Comparison of ENCODE assay signal across 24 cellular contexts in the genomic region with DNA sequence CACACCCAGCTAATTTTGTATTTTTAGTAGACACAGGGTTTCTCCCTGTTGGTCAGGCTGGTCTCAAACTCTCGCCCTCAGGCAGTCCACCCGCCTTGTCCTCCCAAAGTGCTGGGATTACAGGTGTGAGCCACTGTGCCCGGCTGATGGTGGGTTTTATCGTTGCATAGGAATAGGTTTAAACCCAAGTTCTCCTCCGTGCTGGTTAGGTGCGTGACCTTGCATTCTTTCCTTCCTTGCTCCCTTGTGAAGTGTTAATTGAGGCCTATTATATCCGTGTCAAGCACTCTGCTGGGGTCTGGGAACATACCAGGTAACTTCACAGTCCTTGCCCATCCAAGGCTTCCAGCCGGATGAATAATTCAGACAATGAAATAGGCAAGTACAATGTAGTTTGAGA.
"Had no signal": no experiment of that assay in that cellular context is flagged by ENCODE, and none has a peak within 500 bp of the region (broad histone marks: within the 10 kb centered on the region; RNA-seq: fewer than 3 reads in every experiment).

No MANE protein-coding gene starts in this region.

- H3K27ac ChIP-seq: adrenal gland, SJCRH30, WERI-Rb-1 had no signal

- H3K4me3 Mint-ChIP-seq: activated CD8-positive, alpha-beta T cell treated with anti-CD3 and anti-CD28 coated beads for 36 hours; activated naive CD8-positive, alpha-beta T cell treated with anti-CD3 and anti-CD28 coated beads, Interleukin-2, amount 10 ng/mL, durations not matched to agents 7 days and 5 days had no signal

- H3K4me2 ChIP-seq: SK-N-SH had no signal

- H3K9ac ChIP-seq: SK-N-SH had no signal

- H3K4me1 ChIP-seq: adrenal gland had no signal

- H3K27ac Mint-ChIP-seq: activated CD8-positive, alpha-beta T cell treated with anti-CD3 and anti-CD28 coated beads for 36 hours; activated naive CD8-positive, alpha-beta T cell treated with anti-CD3 and anti-CD28 coated beads, Interleukin-2, amount 10 ng/mL, durations not matched to agents 7 days and 5 days had no signal

- H3K36me3 ChIP-seq: adrenal gland, MG63, SJCRH30, WERI-Rb-1 had no signal

- H3K9me3 Mint-ChIP-seq: activated CD8-positive, alpha-beta T cell treated with anti-CD3 and anti-CD28 coated beads for 36 hours had no signal

- DNase-seq: activated CD4-positive, alpha-beta T cell treated with anti-CD3 and anti-CD28 coated beads for 4 hours; activated CD8-positive, alpha-beta memory T cell treated with anti-CD3 and anti-CD28 coated beads, Interleukin-2, amount 50 U/mL, for 4 hours; activated CD8-positive, alpha-beta T cell treated with anti-CD3 and anti-CD28 coated beads for 36 hours; activated naive CD4-positive, alpha-beta T cell treated with anti-CD3 and anti-CD28 coated beads, Interleukin-2, amount 50 U/mL, for 16 hours; activated naive CD8-positive, alpha-beta T cell treated with anti-CD3 and anti-CD28 coated beads, Interleukin-2, amount 10 ng/mL, durations not matched to agents 7 days and 5 days; adrenal gland; anterior cingulate cortex; cerebellar nuclear complex; MG63; MV-4-11; NCI-H1092 treated with DMSO at 0.1 percent for 48 hours; NCI-H1436 treated with DMSO at 0.1 percent for 48 hours; NCI-H187; NCI-H2081; NCI-H2171; NCI-H2227 treated with DMSO at 0.1 percent for 48 hours; NCI-H510A; NCI-H526 treated with DMSO at 0.1 percent for 48 hours; NCI-H82; SJCRH30; SK-N-SH; T-helper 1 cell; WERI-Rb-1 had no signal

- H3K9me3 ChIP-seq: adrenal gland, MG63, SJCRH30, SK-N-SH had no signal

- H3K27me3 ChIP-seq: adrenal gland, MG63, SJCRH30 had no signal

- H3K9me2 ChIP-seq: SK-N-SH had no signal

- ATAC-seq: activated CD4-positive, CD25-positive, alpha-beta regulatory T cell treated with anti-CD3 and anti-CD28 coated beads, Interleukin-2, amount 50 U/mL, for 24 hours; activated CD8-positive, alpha-beta T cell treated with anti-CD3 and anti-CD28 coated beads for 36 hours had no signal

- H3K4me3 ChIP-seq: adrenal gland, MG63, SJCRH30 had no signal
